ENCODE assay signal across 11 cellular contexts in genomic region chr3:25863560-25863959, GRCh38.
DNase-seq lines count a peak whose midpoint lies in the region; ATAC-seq, FAIRE-seq and TF ChIP-seq lines count a peak whose summit lies in the region.
"Had no signal": no experiment of that assay in that cellular context is flagged by ENCODE, and none has a peak within 500 bp of the region (broad histone marks: within the 10 kb centered on the region; RNA-seq: fewer than 3 reads in every experiment).

No MANE protein-coding gene starts in this region.

- H3K27me3 ChIP-seq in GM06990 (replicated peaks; ENCODE audit: control insufficient read depth, insufficient read depth, low read length) (no peaks in the 10 kb centered on the region), Loucy (ENCODE audit: insufficient read depth, low read length, poor library complexity, severe bottlenecking) (no peaks in the 10 kb centered on the region)
- H3K27me3 ChIP-seq: body of pancreas had no signal

- H3K36me3 ChIP-seq in GM06990 (ENCODE audit: control insufficient read depth, insufficient read depth, low read length) (no peaks in the 10 kb centered on the region), Loucy (ENCODE audit: insufficient read depth, low read length) (no peaks in the 10 kb centered on the region)

- no peaks in the 10 kb centered on the region for H3K4me1 Mint-ChIP-seq in endothelial cell (ENCODE audit: unreplicated experiment)
- H3K4me1 Mint-ChIP-seq in activated naive CD8-positive, alpha-beta T cell treated with anti-CD3 and anti-CD28 coated beads for 36 hours, result peaks cover 7% of the 10 kb centered on the region

- no peak for TF ChIP-seq POLR2A in GM12892 (IDR thresholded peaks at IDR 0.05; ENCODE audit: low read depth, low read length)

- no peaks in the 10 kb centered on the region for H3K4me1 ChIP-seq in Loucy (ENCODE audit: insufficient read depth, low read length, poor library complexity, severe bottlenecking)
- H3K4me1 ChIP-seq: body of pancreas had no signal

- no peaks in the 10 kb centered on the region for H3K9me3 Mint-ChIP-seq in endothelial cell (ENCODE audit: unreplicated experiment)
- H3K9me3 Mint-ChIP-seq in activated naive CD8-positive, alpha-beta T cell treated with anti-CD3 and anti-CD28 coated beads for 36 hours, result no peaks in the 10 kb centered on the region
- H3K9me3 Mint-ChIP-seq: stimulated activated naive CD8-positive, alpha-beta T cell treated with anti-CD3 and anti-CD28 coated beads, Interleukin-15, Interleukin-2, amounts not matched to agents 100 ng/mL and 50 ng/mL, for 24 hours had no signal

- H3K9me2 ChIP-seq in Loucy (replicated peaks; ENCODE audit: low read depth, low read length), result no peaks in the 10 kb centered on the region

- no peaks in the 10 kb centered on the region for H3K9me3 ChIP-seq in Loucy (ENCODE audit: insufficient read depth, low read depth, low read length)
- H3K9me3 ChIP-seq: body of pancreas had no signal

- no peak overlapping the region for H3K27ac Mint-ChIP-seq in endothelial cell (ENCODE audit: unreplicated experiment)
- H3K27ac Mint-ChIP-seq in activated naive CD8-positive, alpha-beta T cell treated with anti-CD3 and anti-CD28 coated beads for 36 hours, result no peak overlapping the region
- H3K27ac Mint-ChIP-seq: stimulated activated naive CD8-positive, alpha-beta T cell treated with anti-CD3 and anti-CD28 coated beads, Interleukin-15, Interleukin-2, amounts not matched to agents 100 ng/mL and 50 ng/mL, for 24 hours had no signal

- no peaks in the 10 kb centered on the region for H4K20me1 ChIP-seq in Loucy (ENCODE audit: insufficient read depth, low read length, poor library complexity, severe bottlenecking)

- H3K79me2 ChIP-seq in Loucy (ENCODE audit: insufficient read depth, low read length), result no peaks in the 10 kb centered on the region

- H3K9ac ChIP-seq in Loucy (ENCODE audit: low read depth, low read length, poor library complexity, severe bottlenecking), result no peak overlapping the region

- no peaks in the 10 kb centered on the region for H3F3A ChIP-seq in Loucy (ENCODE audit: low read depth)

- no peak overlapping the region for H3K4me2 ChIP-seq in Loucy (ENCODE audit: low read depth, low read length, poor library complexity, severe bottlenecking)

- no peaks in the 10 kb centered on the region for H3K36me3 Mint-ChIP-seq in endothelial cell (ENCODE audit: low read depth, unreplicated experiment)
- no peaks in the 10 kb centered on the region for H3K36me3 Mint-ChIP-seq in activated naive CD8-positive, alpha-beta T cell treated with anti-CD3 and anti-CD28 coated beads for 36 hours

- FAIRE-seq in GM12892 (lab: Jason Lieb, UNC), result no peak

- no peak overlapping the region for H3K4me3 Mint-ChIP-seq in endothelial cell (ENCODE audit: unreplicated experiment)
- no peak overlapping the region for H3K4me3 Mint-ChIP-seq in activated naive CD8-positive, alpha-beta T cell treated with anti-CD3 and anti-CD28 coated beads for 36 hours
- H3K4me3 Mint-ChIP-seq: stimulated activated naive CD8-positive, alpha-beta T cell treated with anti-CD3 and anti-CD28 coated beads, Interleukin-15, Interleukin-2, amounts not matched to agents 100 ng/mL and 50 ng/mL, for 24 hours had no signal

- no peaks in the 10 kb centered on the region for H3K27me3 Mint-ChIP-seq in endothelial cell (ENCODE audit: unreplicated experiment)
- no peaks in the 10 kb centered on the region for H3K27me3 Mint-ChIP-seq in activated naive CD8-positive, alpha-beta T cell treated with anti-CD3 and anti-CD28 coated beads for 36 hours
- H3K27me3 Mint-ChIP-seq: stimulated activated naive CD8-positive, alpha-beta T cell treated with anti-CD3 and anti-CD28 coated beads, Interleukin-15, Interleukin-2, amounts not matched to agents 100 ng/mL and 50 ng/mL, for 24 hours had no signal

- H2AFZ ChIP-seq in Loucy (ENCODE audit: low read length), result no peak overlapping the region

- peak; percentile 26 for ATAC-seq in GM21515 (IDR thresholded peaks at IDR 0.05; ENCODE audit: unreplicated experiment)
- ATAC-seq: body of pancreas had no signal

- TF ChIP-seq CTCF in GM06990 (IDR thresholded peaks at IDR 0.05; ENCODE audit: insufficient read depth, low read length, poor library complexity, severe bottlenecking) (peak; percentile 33), Loucy (conservative IDR thresholded peaks at IDR 0.05; ENCODE audit: low read length) (peak; percentile 55), endothelial cell (IDR thresholded peaks at IDR 0.05; ENCODE audit: unreplicated experiment) (peak; percentile 35), GM10266 (IDR thresholded peaks at IDR 0.05; ENCODE audit: control insufficient read depth, insufficient read depth, low read depth, missing control alignments) (no peak)

- DNase-seq in GM06990 (ENCODE audit: extremely low read depth, insufficient read length) (no peak), endothelial cell (ENCODE audit: low spot score) (no peak), GM10266 (ENCODE audit: extremely low spot score) (no peak), GM12892 (ENCODE audit: insufficient read length) (no peak), DMS53 treated with DMSO at 0.1 percent for 48 hours (lab: John Stamatoyannopoulos, UW; ENCODE audit: unreplicated experiment) (no peak)
- DNase-seq in activated naive CD8-positive, alpha-beta T cell treated with anti-CD3 and anti-CD28 coated beads for 36 hours, result no peak
- DNase-seq: body of pancreas, NCI-H146 had no signal

- H3K4me3 ChIP-seq in GM06990 (replicated peaks; ENCODE audit: low read depth, low read length) (no peak overlapping the region), Loucy (ENCODE audit: low read length, poor library complexity, severe bottlenecking) (no peak overlapping the region)
- H3K4me3 ChIP-seq: body of pancreas had no signal
